In the genomic region with DNA sequence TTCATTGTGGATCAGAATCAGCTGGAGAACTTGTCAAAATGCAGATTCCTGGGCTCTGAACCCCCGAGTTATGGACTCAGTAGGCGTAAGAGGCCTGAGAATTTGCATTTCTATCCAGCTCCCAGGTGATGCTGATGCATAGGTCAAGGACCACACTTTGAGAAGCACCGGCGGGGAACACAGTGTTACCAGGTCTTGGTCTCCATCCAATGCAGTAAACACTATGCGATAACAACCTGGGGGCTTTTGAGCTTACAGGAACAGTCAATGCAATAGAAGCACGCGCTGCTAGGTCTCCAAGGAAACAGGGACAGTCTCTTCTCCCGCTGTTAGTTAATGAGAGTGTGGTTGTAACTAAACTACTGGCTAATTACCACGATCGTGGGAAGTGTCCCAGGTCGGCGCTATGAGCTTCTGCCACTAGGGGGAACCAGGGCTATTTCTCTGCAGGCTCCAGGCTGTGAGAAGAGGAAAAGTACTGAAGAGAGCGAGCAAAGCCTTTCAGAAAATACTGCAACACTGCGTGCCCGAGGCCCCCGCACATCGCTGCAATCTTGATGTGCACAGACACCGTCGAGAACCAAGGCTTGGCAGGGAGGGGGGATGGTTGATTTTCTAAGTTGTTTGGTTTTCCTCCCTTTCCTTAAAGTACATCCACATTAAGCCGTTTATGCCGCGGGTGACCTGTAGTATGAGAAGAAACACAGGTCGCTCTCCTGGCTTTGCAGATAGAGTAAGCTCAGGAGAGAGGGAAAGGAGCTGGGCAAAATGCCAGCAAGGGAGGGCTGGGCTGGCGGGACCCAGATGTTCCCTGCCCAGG, we compare ENCODE assay signal across 8 cellular contexts. TPM values are rescaled to one million over a fixed set of nuclear protein-coding genes. Genes with fewer than 3 reads are reported as not detected.
DNase-seq lines count a peak whose midpoint lies in the region; ATAC-seq, FAIRE-seq and TF ChIP-seq lines count a peak whose summit lies in the region.

No MANE protein-coding gene starts in this region.

- no peaks in the 10 kb centered on the region for H3K36me3 ChIP-seq in GM06990 (ENCODE audit: control insufficient read depth, insufficient read depth, low read length)
- H3K36me3 ChIP-seq in kidney (ENCODE audit: control insufficient read depth in 1 of 2, insufficient read depth in 2 of 2, low read length in 2 of 2): no peaks in the 10 kb centered on the region

- peak; percentile 53 for ATAC-seq in HG03108 (IDR thresholded peaks at IDR 0.05; ENCODE audit: unreplicated experiment)

- no peaks in the 10 kb centered on the region; the same call in 1 of the 2 replicates for H3K27me3 ChIP-seq in GM06990 (replicated peaks; ENCODE audit: control insufficient read depth, insufficient read depth, low read length)

- FAIRE-seq in kidney (lab: Jason Lieb, UNC): peak; percentile 56

- H3K4me3 ChIP-seq in GM06990 (replicated peaks; ENCODE audit: low read depth, low read length): no peak overlapping the region; the same call in 1 of the 2 replicates
- H3K4me3 ChIP-seq in kidney (ENCODE audit: low read length in 2 of 2): peak overlapping the region in 1 of 2 donors; percentile 52

- no peaks in the 10 kb centered on the region for H3K9me3 ChIP-seq in kidney (ENCODE audit: control insufficient read depth in 1 of 2, low read length in 2 of 2)

- TF ChIP-seq CTCF in GM06990 (IDR thresholded peaks at IDR 0.05; ENCODE audit: insufficient read depth, low read length, poor library complexity, severe bottlenecking): peak; percentile 94
- peak; percentile 83 for TF ChIP-seq CTCF in kidney (IDR thresholded peaks at IDR 0.05; ENCODE audit: borderline replicate concordance, extremely low read depth, insufficient read depth)

- DNase-seq in GM06990 (ENCODE audit: extremely low read depth, insufficient read length) (peak; percentile 58), NCI-H2227 (lab: John Stamatoyannopoulos, UW; ENCODE audit: unreplicated experiment) (peak; percentile 79), caudate nucleus (lab: John Stamatoyannopoulos, UW) (peak in 59 of 61 donors; percentile 9 to 93 (median 67)), kidney (peak; percentile 81), GF-D8 (lab: John Stamatoyannopoulos, UW) (no peak)
- peak; percentile 29 to 67 (median 46) for DNase-seq in activated CD4-positive, CD25-positive, alpha-beta regulatory T cell (lab: John Stamatoyannopoulos, UW)
- DNase-seq in stimulated activated CD4-positive, alpha-beta T cell treated with anti-CD3 and anti-CD28 coated beads, Interleukin-1b, Interleukin-23, amount 100 ng/mL, for 24 hours (ENCODE audit: low read depth in 4 of 4, low spot score in 1 of 4): peak; percentile 43 to 62 (median 54)

- intact Hi-C loops in kidney (cut with DNase I): no loop called here

- H3K27ac ChIP-seq in caudate nucleus (ENCODE audit: low read depth, low read length) (peak overlapping the region; percentile 20), kidney (ENCODE audit: low read depth in 2 of 2, low read length in 2 of 2) (no peak overlapping the region)

- H3K4me1 ChIP-seq in kidney (ENCODE audit: control insufficient read depth in 1 of 2, insufficient read depth in 1 of 2, low read depth in 1 of 2, low read length in 2 of 2): peaks cover 0 to 11% of the 10 kb centered on the region in 2 donors

- H3K9ac ChIP-seq in kidney (ENCODE audit: low read length in 2 of 2): peak overlapping the region in 1 of 2 donors; percentile 47

RNA-seq across cellular contexts. Expression of a gene that starts 52.0 kb away (rescaled TPM):
- not detected for total RNA-seq in kidney
- not detected for polyA plus RNA-seq in kidney (ENCODE audit: insufficient read depth, low read depth, low replicate concordance)
